In the genomic region with DNA sequence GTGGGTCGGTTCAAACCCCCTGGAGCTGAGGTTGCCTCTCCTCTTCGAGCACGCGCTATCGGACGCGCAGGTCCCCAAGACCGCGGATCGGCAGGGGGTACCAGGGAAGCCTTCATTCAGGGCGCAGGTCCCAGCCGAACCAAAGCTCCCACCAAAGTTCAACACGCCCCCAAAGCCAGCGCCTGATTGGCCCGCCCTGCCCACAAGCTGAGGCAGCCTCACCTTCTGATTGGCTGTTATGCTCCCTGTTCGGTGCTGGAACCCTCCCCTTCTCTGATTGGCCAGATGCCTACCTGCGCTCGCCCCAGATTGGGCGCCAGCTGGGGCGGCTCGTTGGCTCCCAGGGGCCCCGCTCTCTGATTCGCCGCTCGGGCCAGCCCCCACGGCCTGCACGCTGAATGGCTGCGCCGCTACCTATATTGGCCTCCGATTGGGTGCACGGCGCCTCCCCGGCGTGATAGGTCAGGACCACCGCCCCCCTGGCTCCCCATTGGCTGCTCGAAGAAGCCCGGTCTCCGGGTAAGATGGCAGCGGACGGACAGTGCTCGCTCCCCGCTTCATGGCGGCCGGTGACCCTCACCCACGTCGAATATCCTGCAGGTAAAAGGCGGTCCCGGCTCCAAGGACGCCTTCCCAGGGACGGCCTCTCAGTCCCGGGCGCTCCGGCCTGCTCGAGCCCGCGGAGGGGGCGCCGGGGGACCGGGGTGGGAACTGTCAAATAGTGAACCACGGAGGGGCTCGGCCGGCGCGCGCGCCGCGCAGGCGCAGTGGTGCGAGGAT, we compare ENCODE assay signal across 8 cellular contexts.
DNase-seq lines count a peak whose midpoint lies in the region; ATAC-seq and TF ChIP-seq lines count a peak whose summit lies in the region.

A gene with protein sequence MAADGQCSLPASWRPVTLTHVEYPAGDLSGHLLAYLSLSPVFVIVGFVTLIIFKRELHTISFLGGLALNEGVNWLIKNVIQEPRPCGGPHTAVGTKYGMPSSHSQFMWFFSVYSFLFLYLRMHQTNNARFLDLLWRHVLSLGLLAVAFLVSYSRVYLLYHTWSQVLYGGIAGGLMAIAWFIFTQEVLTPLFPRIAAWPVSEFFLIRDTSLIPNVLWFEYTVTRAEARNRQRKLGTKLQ (plus strand): TSS at position 504 of the 780 bp plus-strand sequence. CDS start 21 bp downstream, at position 525.

- H3F3A ChIP-seq in MM.1S (ENCODE audit: insufficient read depth, low read length) = no peaks in the 10 kb centered on the region

- H3K9me3 Mint-ChIP-seq in nephron progenitor cell = no peaks in the 10 kb centered on the region
- H3K9me3 Mint-ChIP-seq in stimulated activated naive CD8-positive, alpha-beta T cell treated with anti-CD3 and anti-CD28 coated beads, Interleukin-15, amount 100 ng/mL, for 72 hours = no peaks in the 10 kb centered on the region

- H3K4me3 Mint-ChIP-seq in nephron progenitor cell = peak within 1 kb of the TSS; percentile 92
- peak within 1 kb of the TSS; percentile 95 for H3K4me3 Mint-ChIP-seq in stimulated activated naive CD8-positive, alpha-beta T cell treated with anti-CD3 and anti-CD28 coated beads, Interleukin-15, amount 100 ng/mL, for 72 hours

- peak within 1 kb of the TSS; percentile 76 for H3K4me3 ChIP-seq in HAP-1
- H3K4me3 ChIP-seq in MM.1S (ENCODE audit: low read length) = peak within 1 kb of the TSS; percentile 94

- in situ Hi-C loops in HAP-1 (cut with MboI; ENCODE audit: low sequenced_read_pairs) = no loop called here

- H3K27me3 Mint-ChIP-seq in nephron progenitor cell (ENCODE audit: low read depth, poor library complexity) = no peaks in the 10 kb centered on the region
- no peaks in the 10 kb centered on the region for H3K27me3 Mint-ChIP-seq in stimulated activated naive CD8-positive, alpha-beta T cell treated with anti-CD3 and anti-CD28 coated beads, Interleukin-15, amount 100 ng/mL, for 72 hours

- peak; percentile 96 to 99 for DNase-seq in HAP-1 (ENCODE audit: low spot score in 2 of 2)
- peak; percentile 99 for DNase-seq in MM.1S
- DNase-seq in SIG-M5 (lab: John Stamatoyannopoulos, UW) = peak; percentile 90
- DNase-seq in activated gamma-delta T cell (lab: John Stamatoyannopoulos, UW) = peak; percentile 97
- peak; percentile 99 for DNase-seq in fibroblast of the conjunctiva (ENCODE audit: low read depth)
- peak; percentile 97 for DNase-seq in nephron progenitor cell
- peak; percentile 99 to 100 for DNase-seq in stimulated activated naive CD8-positive, alpha-beta T cell treated with anti-CD3 and anti-CD28 coated beads, Interleukin-15, amount 100 ng/mL, for 72 hours

- no peaks in the 10 kb centered on the region for H3K36me3 Mint-ChIP-seq in nephron progenitor cell (ENCODE audit: low read depth)

- no peaks in the 10 kb centered on the region for H3K9me2 ChIP-seq in MM.1S (replicated peaks; ENCODE audit: insufficient read depth, low read length)

- H3K27me3 ChIP-seq in HAP-1 (ENCODE audit: low read depth) (no peaks in the 10 kb centered on the region), MM.1S (replicated peaks; ENCODE audit: insufficient read depth, low read length) (no peaks in the 10 kb centered on the region)

- H3K4me2 ChIP-seq in MM.1S (ENCODE audit: low read depth, low read length) = peak within 1 kb of the TSS; percentile 96

- peaks cover 35% of the 10 kb centered on the region for H3K4me1 Mint-ChIP-seq in nephron progenitor cell
- H3K4me1 Mint-ChIP-seq in stimulated activated naive CD8-positive, alpha-beta T cell treated with anti-CD3 and anti-CD28 coated beads, Interleukin-15, amount 100 ng/mL, for 72 hours = peaks cover 43% of the 10 kb centered on the region

- ATAC-seq in stimulated activated naive CD8-positive, alpha-beta T cell treated with anti-CD3 and anti-CD28 coated beads, Interleukin-15, amount 100 ng/mL, for 72 hours = peak; percentile 98

- peak within 1 kb of the TSS; percentile 75 for H3K9ac ChIP-seq in ES-I3 (ENCODE audit: low read depth, low read length)
- peak within 1 kb of the TSS; percentile 70 for H3K9ac ChIP-seq in MM.1S (ENCODE audit: low read length)

- peak within 1 kb of the TSS; percentile 92 for H2AFZ ChIP-seq in MM.1S (ENCODE audit: low read length)

- H3K36me3 ChIP-seq in ES-I3 (ENCODE audit: insufficient read depth, low read length) (no peaks in the 10 kb centered on the region; the same call in 1 of the 2 replicates), HAP-1 (replicated peaks) (peaks cover 10% of the 10 kb centered on the region), MM.1S (replicated peaks; ENCODE audit: insufficient read depth, low read length) (no peaks in the 10 kb centered on the region)

- peak within 1 kb of the TSS; percentile 50; the same call in 1 of the 2 replicates for H3K27ac ChIP-seq in MM.1S (ENCODE audit: low read length)

- H3K4me1 ChIP-seq in ES-I3 (ENCODE audit: insufficient read depth, low read length) (peaks cover 6% of the 10 kb centered on the region), HAP-1 (peaks cover 9% of the 10 kb centered on the region; the same call in 1 of the 2 replicates), MM.1S (ENCODE audit: low read length) (peaks cover 11% of the 10 kb centered on the region)

- H3K79me2 ChIP-seq in MM.1S (ENCODE audit: low read length) = peaks cover 39% of the 10 kb centered on the region

- no peaks in the 10 kb centered on the region for H4K20me1 ChIP-seq in MM.1S (ENCODE audit: insufficient read depth, low read length)

- H3K27ac Mint-ChIP-seq in nephron progenitor cell = peak within 1 kb of the TSS; percentile 54
- peak within 1 kb of the TSS; percentile 82 to 94 for H3K27ac Mint-ChIP-seq in stimulated activated naive CD8-positive, alpha-beta T cell treated with anti-CD3 and anti-CD28 coated beads, Interleukin-15, amount 100 ng/mL, for 72 hours

- H3K9me3 ChIP-seq in ES-I3 (ENCODE audit: control insufficient read depth, insufficient read depth, low read length) (no peaks in the 10 kb centered on the region), HAP-1 (no peaks in the 10 kb centered on the region), MM.1S (replicated peaks; ENCODE audit: insufficient read depth, low read length) (no peaks in the 10 kb centered on the region)

- no peak for TF ChIP-seq CTCF in MM.1S (IDR thresholded peaks at IDR 0.05; ENCODE audit: low read length)
- TF ChIP-seq CTCF in nephron progenitor cell (IDR thresholded peaks at IDR 0.05) = no peak

Comparison
In these comparisons a context has a peak if more than half of its experiments do, and no peak if none do; other contexts are left out.
1. Peak in every context shown above with its lines: DNase-seq, ATAC-seq, H3K4me3 ChIP-seq and H3K27ac ChIP-seq.